ENCODE assay signal across 21 cellular contexts in the genomic region with DNA sequence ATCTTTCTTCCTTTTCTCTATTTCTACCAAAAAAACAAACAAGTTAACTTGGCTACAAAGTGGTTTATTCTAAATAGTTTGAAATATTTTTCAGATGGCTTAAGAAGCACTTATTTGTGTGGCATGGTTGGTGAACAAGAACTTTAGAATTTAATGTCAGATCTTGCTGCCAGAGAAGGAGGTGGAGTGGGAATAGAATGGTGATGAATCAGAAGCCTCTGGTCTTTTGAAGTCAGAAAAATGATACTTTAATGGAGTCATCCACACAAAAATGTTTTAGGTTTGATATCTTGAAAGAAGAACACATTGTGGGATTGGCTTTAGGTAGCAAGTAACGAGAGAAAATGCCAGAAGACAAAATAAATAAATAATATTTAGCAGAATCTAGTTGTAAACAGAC.
A peak's percentile ranks its signal among the peaks of the same experiment; 100 is the strongest.
DNase-seq lines count a peak whose midpoint lies in the region; FAIRE-seq and TF ChIP-seq lines count a peak whose summit lies in the region.
"Had no signal": no experiment of that assay in that cellular context is flagged by ENCODE, and none has a peak within 500 bp of the region (broad histone marks: within the 10 kb centered on the region; RNA-seq: fewer than 3 reads in every experiment).

No MANE protein-coding gene starts in this region.

- no peak overlapping the region for H3K9ac ChIP-seq in adipocyte (ENCODE audit: low read length)

- H3K27ac ChIP-seq in substantia nigra (ENCODE audit: low read depth, low read length, poor library complexity, severe bottlenecking), result no peak overlapping the region

- peaks cover 6% of the 10 kb centered on the region for H3K4me1 ChIP-seq in adipocyte (ENCODE audit: control insufficient read depth, insufficient read depth, low read length)

- H3K36me3 ChIP-seq in adipocyte (ENCODE audit: control insufficient read depth, insufficient read depth, low read length, severe bottlenecking), result no peaks in the 10 kb centered on the region

- no peaks in the 10 kb centered on the region for H3K36me3 Mint-ChIP-seq in endothelial cell (ENCODE audit: low read depth, unreplicated experiment)
- H3K36me3 Mint-ChIP-seq: activated naive CD4-positive, alpha-beta T cell treated with anti-CD3 and anti-CD28 coated beads, Interleukin-2, amount 50 U/mL, for 72 hours; type B pancreatic cell had no signal

- H3K27ac Mint-ChIP-seq in endothelial cell (ENCODE audit: unreplicated experiment), result no peak overlapping the region
- H3K27ac Mint-ChIP-seq: activated naive CD4-positive, alpha-beta T cell treated with anti-CD3 and anti-CD28 coated beads, Interleukin-2, amount 50 U/mL, for 72 hours; type B pancreatic cell had no signal

- no peaks in the 10 kb centered on the region for H3K27me3 Mint-ChIP-seq in endothelial cell (ENCODE audit: unreplicated experiment)
- H3K27me3 Mint-ChIP-seq: type B pancreatic cell had no signal

- peaks cover 2% of the 10 kb centered on the region for H3K4me1 Mint-ChIP-seq in endothelial cell (ENCODE audit: unreplicated experiment)

- no peak overlapping the region for H3K4me3 Mint-ChIP-seq in endothelial cell (ENCODE audit: unreplicated experiment)
- H3K4me3 Mint-ChIP-seq: type B pancreatic cell had no signal

- H3K9me3 ChIP-seq in adipocyte (ENCODE audit: control insufficient read depth, low read length), result peaks cover 7% of the 10 kb centered on the region

- TF ChIP-seq POLR2A in H54 (IDR thresholded peaks at IDR 0.05; ENCODE audit: low read depth, low read length) (no peak), GM12892 (IDR thresholded peaks at IDR 0.05; ENCODE audit: low read depth, low read length) (no peak)

- H3K4me3 ChIP-seq in adipocyte (ENCODE audit: low read length), result no peak overlapping the region

- TF ChIP-seq CTCF in endothelial cell (IDR thresholded peaks at IDR 0.05; ENCODE audit: unreplicated experiment), result no peak

- peak; percentile 4 for DNase-seq in AG08396 (ENCODE audit: low spot score)
- peak; percentile 7 for DNase-seq in H54 (ENCODE audit: insufficient read length, low spot score)
- DNase-seq in adipocyte (ENCODE audit: low read depth), result peak; percentile 27
- DNase-seq in iris pigment epithelial cell (ENCODE audit: low read depth), result peak; percentile 45
- no peak for DNase-seq in endothelial cell (ENCODE audit: low spot score)
- DNase-seq in GM12892 (ENCODE audit: insufficient read length), result no peak
- DNase-seq in substantia nigra (lab: John Stamatoyannopoulos, UW), result no peak
- DNase-seq in NCI-H2196 treated with DMSO at 0.1 percent for 48 hours (lab: John Stamatoyannopoulos, UW; ENCODE audit: unreplicated experiment), result no peak
- DNase-seq: activated T-cell treated with anti-CD3 and anti-CD28 coated beads for 4 hours; effector memory CD4-positive, alpha-beta T cell; GOT3; hypothalamus; Kasumi-1; left colon; NCI-H1417 treated with DMSO at 0.1 percent for 48 hours; stimulated activated CD4-positive, alpha-beta T cell treated with anti-CD3 and anti-CD28 coated beads, Interleukin-15, amount 100 ng/mL, for 24 hours; stimulated activated naive CD8-positive, alpha-beta T cell treated with anti-CD3 and anti-CD28 coated beads, Interleukin-15, Interleukin-2, amounts not matched to agents 100 U/mL and 50 U/mL, for 24 hours had no signal

- no peaks in the 10 kb centered on the region for H3K9me3 Mint-ChIP-seq in endothelial cell (ENCODE audit: unreplicated experiment)
- H3K9me3 Mint-ChIP-seq: type B pancreatic cell had no signal

- FAIRE-seq in H54 (lab: Jason Lieb, UNC) (no peak), GM12892 (lab: Jason Lieb, UNC) (no peak)
- FAIRE-seq: RCC 7860, TTC549 had no signal

- peaks cover 3% of the 10 kb centered on the region for H3K27me3 ChIP-seq in adipocyte (replicated peaks; ENCODE audit: control insufficient read depth, insufficient read depth, low read length)

Comparison
In these comparisons a context has a peak if more than half of its experiments do, and no peak if none do; other contexts are left out.
1. DNase-seq: peak in AG08396 (single experiment), H54 (single experiment), adipocyte (single experiment) and iris pigment epithelial cell (single experiment); none in endothelial cell (single experiment), GM12892 (single experiment), substantia nigra (0 of 49) and NCI-H2196 treated with DMSO at 0.1 percent for 48 hours (single experiment).